In the genomic region with DNA sequence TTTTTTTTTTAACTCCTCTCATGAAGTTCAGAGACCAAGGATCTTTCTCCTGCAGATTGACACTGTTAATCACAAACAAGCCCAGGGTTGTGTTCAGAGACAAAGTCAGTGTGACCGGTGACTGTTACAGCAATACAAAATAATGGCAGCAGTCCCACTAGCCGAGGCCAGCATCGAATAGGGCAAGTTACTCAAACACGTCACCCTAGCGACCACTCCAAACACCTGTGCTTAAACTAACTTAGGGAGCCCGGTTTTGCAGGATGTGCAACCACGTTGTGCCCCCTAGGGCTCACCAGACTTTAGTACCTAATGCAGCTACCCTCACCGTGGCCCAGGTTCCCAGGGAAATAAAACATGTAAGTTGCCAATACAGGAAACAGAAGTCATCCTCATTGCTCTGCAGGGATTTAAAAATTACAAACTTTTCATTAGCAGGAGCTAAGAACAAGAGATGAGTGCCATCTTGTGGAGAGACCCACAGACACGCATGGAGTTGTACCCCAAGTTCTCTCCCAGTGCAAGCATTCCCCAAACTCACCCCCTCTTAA, we compare ENCODE assay signal across 8 cellular contexts. TPM values are rescaled to one million over a fixed set of nuclear protein-coding genes. Genes with fewer than 3 reads are reported as not detected.
DNase-seq lines count a peak whose midpoint lies in the region; ATAC-seq and TF ChIP-seq lines count a peak whose summit lies in the region.

No MANE protein-coding gene starts in this region.

- no peak for TF ChIP-seq EP300 in Ishikawa (IDR thresholded peaks at IDR 0.05; ENCODE audit: borderline replicate concordance)

- H3K79me1 ChIP-seq in neuronal stem cell (ENCODE audit: low read depth, low read length) = no peaks in the 10 kb centered on the region

- H3K9me3 ChIP-seq in aorta (ENCODE audit: control insufficient read depth, low read length) = no peaks in the 10 kb centered on the region
- H3K9me3 ChIP-seq in neuronal stem cell (replicated peaks in 1 of 2; ENCODE audit: control insufficient read depth in 2 of 2, insufficient read depth in 1 of 2, low read depth in 1 of 2, low read length in 2 of 2) = no peaks in the 10 kb centered on the region

- H2BK12ac ChIP-seq in neuronal stem cell (ENCODE audit: low read length) = no peak overlapping the region

- H3K4me3 ChIP-seq in AG09309 (ENCODE audit: control insufficient read depth, low read depth, low read length) = no peak overlapping the region
- H3K4me3 ChIP-seq in aorta (ENCODE audit: low read length in 2 of 2) = no peak overlapping the region
- H3K4me3 ChIP-seq in neuronal stem cell (ENCODE audit: low read length in 2 of 2) = no peak overlapping the region

- H2BK120ac ChIP-seq in neuronal stem cell (ENCODE audit: low read depth, low read length) = no peak overlapping the region

- H3K27ac ChIP-seq in aorta (ENCODE audit: low read depth in 1 of 2, low read length in 2 of 2) = no peak overlapping the region
- no peak overlapping the region for H3K27ac ChIP-seq in neuronal stem cell (replicated peaks; ENCODE audit: low read length)

- H3K14ac ChIP-seq in neuronal stem cell (ENCODE audit: low read length) = no peak overlapping the region

- no peaks in the 10 kb centered on the region for H3K36me3 Mint-ChIP-seq in activated T-cell treated with anti-CD3 and anti-CD28 coated beads, Interleukin-2, amount 50 U/mL, for 24 hours (ENCODE audit: low read depth)

- 31 to 38% methylated on average over 9 of the region's 9 CpGs for WGBS in aorta, 2 donors
- no CpG with 5 or more reads among the region's 9 CpGs for WGBS in neuronal stem cell (ENCODE audit: extremely low coverage in 2 of 2, insufficient read length in 2 of 2, insufficient replicate concordance in 1 of 2), 2 donors

- H2AFZ ChIP-seq in neuronal stem cell (ENCODE audit: low read length) = no peak overlapping the region

- H3K36me3 ChIP-seq in aorta (ENCODE audit: control insufficient read depth in 1 of 2, insufficient read depth in 2 of 2, low read length in 1 of 2) (no peaks in the 10 kb centered on the region), neuronal stem cell (replicated peaks in 1 of 2; ENCODE audit: control insufficient read depth in 2 of 2, insufficient read depth in 2 of 2, low read length in 2 of 2) (no peaks in the 10 kb centered on the region)

- no peak overlapping the region for H2BK5ac ChIP-seq in neuronal stem cell (ENCODE audit: low read length)

- H3K9ac ChIP-seq in neuronal stem cell (ENCODE audit: low read depth, low read length, poor library complexity) = no peak overlapping the region

- H2BK15ac ChIP-seq in neuronal stem cell (ENCODE audit: low read length) = no peak overlapping the region

- ATAC-seq in aorta (ENCODE audit: low FRiP score) = no peak
- no peak for ATAC-seq in HG03196 (IDR thresholded peaks at IDR 0.05; ENCODE audit: unreplicated experiment)

- no peak overlapping the region for H3K4me3 Mint-ChIP-seq in activated T-cell treated with anti-CD3 and anti-CD28 coated beads, Interleukin-2, amount 50 U/mL, for 24 hours

- no peaks in the 10 kb centered on the region for H3K4me1 Mint-ChIP-seq in activated T-cell treated with anti-CD3 and anti-CD28 coated beads, Interleukin-2, amount 50 U/mL, for 24 hours (ENCODE audit: low read depth)

- H3K4me2 ChIP-seq in neuronal stem cell (ENCODE audit: insufficient read depth, low read length, poor library complexity, severe bottlenecking) = no peak overlapping the region

- no peaks in the 10 kb centered on the region for H3K9me3 Mint-ChIP-seq in activated T-cell treated with anti-CD3 and anti-CD28 coated beads, Interleukin-2, amount 50 U/mL, for 24 hours

- H3K27ac Mint-ChIP-seq in activated T-cell treated with anti-CD3 and anti-CD28 coated beads, Interleukin-2, amount 50 U/mL, for 24 hours = no peak overlapping the region

- intact Hi-C loops in aorta (cut with DNase I) = loop anchor here in 1 of 2 donors (5.0 kb wide), 1 partner anchor 140 kb away; no protein-coding TSS in a partner anchor

- peak; percentile 24 for DNase-seq in AG09309 (ENCODE audit: low read depth)
- DNase-seq in dermis microvascular lymphatic vessel endothelial cell (ENCODE audit: low read depth in 2 of 2) = peak; percentile 82 to 85
- DNase-seq in medulla oblongata (ENCODE audit: extremely low spot score) = peak; percentile 52
- DNase-seq in aorta = no peak
- no peak for DNase-seq in activated T-cell treated with anti-CD3 and anti-CD28 coated beads, Interleukin-2, amount 50 U/mL, for 24 hours
- no peak for DNase-seq in neuronal stem cell (ENCODE audit: low spot score)

- no peak overlapping the region for H3K18ac ChIP-seq in neuronal stem cell (ENCODE audit: low read length)

- H3K23ac ChIP-seq in neuronal stem cell (ENCODE audit: low read depth, low read length, poor library complexity) = no peak overlapping the region

- H3K27me3 ChIP-seq in aorta (ENCODE audit: control insufficient read depth in 1 of 2, insufficient read depth in 2 of 2, low read length in 1 of 2) (no peaks in the 10 kb centered on the region), neuronal stem cell (ENCODE audit: control insufficient read depth in 3 of 3, insufficient read depth in 3 of 3, low read depth in 1 of 3, low read length in 3 of 3) (no peaks in the 10 kb centered on the region)

- no peak overlapping the region for H4K8ac ChIP-seq in neuronal stem cell (ENCODE audit: low read depth, low read length)

- H3K27me3 Mint-ChIP-seq in activated T-cell treated with anti-CD3 and anti-CD28 coated beads, Interleukin-2, amount 50 U/mL, for 24 hours = peaks cover 2% of the 10 kb centered on the region

- TF ChIP-seq CTCF in AG09309 (IDR thresholded peaks at IDR 0.05; ENCODE audit: control insufficient read depth, insufficient read depth, low read depth, low read length, missing control alignments) = peak; percentile 65

- H3K4ac ChIP-seq in neuronal stem cell (ENCODE audit: low read length) = no peak overlapping the region

- H4K91ac ChIP-seq in neuronal stem cell (ENCODE audit: low read depth, low read length, poor library complexity) = no peak overlapping the region

- no peak overlapping the region for H2AK5ac ChIP-seq in neuronal stem cell (ENCODE audit: low read depth, low read length)

- TF ChIP-seq RAD21 in Ishikawa (IDR thresholded peaks at IDR 0.05; ENCODE audit: low read depth) = peak; percentile 58

- no peaks in the 10 kb centered on the region for H3K4me1 ChIP-seq in aorta (ENCODE audit: control insufficient read depth in 1 of 2, insufficient read depth in 2 of 2, low read length in 2 of 2)
- peaks cover 6 to 17% of the 10 kb centered on the region in 2 donors for H3K4me1 ChIP-seq in neuronal stem cell (ENCODE audit: control insufficient read depth in 2 of 2, insufficient read depth in 1 of 2, low read depth in 1 of 2, low read length in 2 of 2)

TF ChIP-seq in Ishikawa, 13 proteins besides CTCF, POLR2A, EP300 and RAD21:
- TF ChIP-seq REST (IDR thresholded peaks at IDR 0.05; ENCODE audit: low read depth) (no peak), FOXM1 (IDR thresholded peaks at IDR 0.05; ENCODE audit: borderline replicate concordance, low read depth) (no peak), EGR1 (IDR thresholded peaks at IDR 0.05) (no peak), ZBTB7A (IDR thresholded peaks at IDR 0.05; ENCODE audit: low read depth) (no peak), TAF1 (IDR thresholded peaks at IDR 0.05; ENCODE audit: low read depth) (no peak), TEAD4 (IDR thresholded peaks at IDR 0.05) (no peak), NFIC (IDR thresholded peaks at IDR 0.05) (no peak), CREB1 (IDR thresholded peaks at IDR 0.05; ENCODE audit: low read depth) (no peak), CEBPB (IDR thresholded peaks at IDR 0.05) (no peak), TCF12 (IDR thresholded peaks at IDR 0.05; ENCODE audit: low read depth) (no peak), USF1 (IDR thresholded peaks at IDR 0.05) (no peak), YY1 (IDR thresholded peaks at IDR 0.05; ENCODE audit: low read depth) (no peak)
- TF ChIP-seq, protein P1, sequence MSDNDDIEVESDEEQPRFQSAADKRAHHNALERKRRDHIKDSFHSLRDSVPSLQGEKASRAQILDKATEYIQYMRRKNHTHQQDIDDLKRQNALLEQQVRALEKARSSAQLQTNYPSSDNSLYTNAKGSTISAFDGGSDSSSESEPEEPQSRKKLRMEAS (IDR thresholded peaks at IDR 0.05) = no peak
TF ChIP-seq in Ishikawa: peak in this region for 0.

RNA-seq across cellular contexts. Expression of gene FAM50B, which starts 38.1 kb away (rescaled TPM):
- total RNA-seq in dermis microvascular lymphatic vessel endothelial cell (4.4 and 6.1 TPM in 2 replicates), aorta (1 to 10 TPM; 7.8 to 9.1 TPM)
- polyA plus RNA-seq in aorta = 10 to 100 TPM; 11.8 to 13.6 TPM
- polyA plus RNA-seq in neuronal stem cell (2013, experiment 1 of 2) = 2.6 TPM
- polyA plus RNA-seq in neuronal stem cell (2013, experiment 2 of 2) = 2.1 TPM

Comparison
In these comparisons a context has a peak if more than half of its experiments do, and no peak if none do; other contexts are left out.
1. DNase-seq: peak in AG09309 (single experiment), dermis microvascular lymphatic vessel endothelial cell (2 of 2) and medulla oblongata (single experiment); none in aorta (0 of 2), activated T-cell treated with anti-CD3 and anti-CD28 coated beads, Interleukin-2, amount 50 U/mL, for 24 hours (single experiment) and neuronal stem cell (single experiment).